35 cellular contexts compared by ENCODE assay signal in genomic region chr6:46472243-46472642, GRCh38. TPM values are rescaled to one million over a fixed set of nuclear protein-coding genes. Genes with fewer than 3 reads are reported as not detected.
"Had no signal": no experiment of that assay in that cellular context is flagged by ENCODE, and none has a peak within 500 bp of the region (broad histone marks: within the 10 kb centered on the region; RNA-seq: fewer than 3 reads in every experiment).

No MANE protein-coding gene starts in this region.

- H3K4me3 ChIP-seq: MG63 had no signal

- H3K36me3 ChIP-seq: MG63 had no signal

- DNase-seq: Karpas-422, Kasumi-1, MG63, MM.1S, MV-4-11, NCI-H1048, NCI-H1092, NCI-H1092 treated with DMSO at 0.1 percent for 48 hours, NCI-H1105, NCI-H1105 treated with DMSO at 0.1 percent for 48 hours, NCI-H1417, NCI-H1417 treated with DMSO at 0.1 percent for 48 hours, NCI-H1436, NCI-H1436 treated with DMSO at 0.1 percent for 48 hours, NCI-H146, NCI-H1694, NCI-H1694 treated with DMSO at 0.1 percent for 48 hours, NCI-H187, NCI-H187 treated with DMSO at 0.1 percent for 48 hours, NCI-H1930, NCI-H2029, NCI-H2029 treated with DMSO at 0.1 percent for 48 hours, NCI-H2081, NCI-H2081 treated with DMSO at 0.1 percent for 48 hours, NCI-H2107, NCI-H2171, NCI-H2171 treated with DMSO at 0.1 percent for 48 hours, NCI-H2227 treated with DMSO at 0.1 percent for 48 hours, NCI-H226, NCI-H345, NCI-H446, NCI-H446 treated with DMSO at 0.1 percent for 48 hours, NCI-H510A, NCI-H510A treated with DMSO at 0.1 percent for 48 hours had no signal

- H3K27me3 ChIP-seq: MG63 had no signal

- H3K9me3 ChIP-seq: MG63 had no signal

RNA-seq across cellular contexts. Expression of gene RCAN2, which starts 19.0 kb away (rescaled TPM):
- total RNA-seq: NCI-H460 had no signal
